ENCODE assay signal across 1 cellular context in the genomic region with DNA sequence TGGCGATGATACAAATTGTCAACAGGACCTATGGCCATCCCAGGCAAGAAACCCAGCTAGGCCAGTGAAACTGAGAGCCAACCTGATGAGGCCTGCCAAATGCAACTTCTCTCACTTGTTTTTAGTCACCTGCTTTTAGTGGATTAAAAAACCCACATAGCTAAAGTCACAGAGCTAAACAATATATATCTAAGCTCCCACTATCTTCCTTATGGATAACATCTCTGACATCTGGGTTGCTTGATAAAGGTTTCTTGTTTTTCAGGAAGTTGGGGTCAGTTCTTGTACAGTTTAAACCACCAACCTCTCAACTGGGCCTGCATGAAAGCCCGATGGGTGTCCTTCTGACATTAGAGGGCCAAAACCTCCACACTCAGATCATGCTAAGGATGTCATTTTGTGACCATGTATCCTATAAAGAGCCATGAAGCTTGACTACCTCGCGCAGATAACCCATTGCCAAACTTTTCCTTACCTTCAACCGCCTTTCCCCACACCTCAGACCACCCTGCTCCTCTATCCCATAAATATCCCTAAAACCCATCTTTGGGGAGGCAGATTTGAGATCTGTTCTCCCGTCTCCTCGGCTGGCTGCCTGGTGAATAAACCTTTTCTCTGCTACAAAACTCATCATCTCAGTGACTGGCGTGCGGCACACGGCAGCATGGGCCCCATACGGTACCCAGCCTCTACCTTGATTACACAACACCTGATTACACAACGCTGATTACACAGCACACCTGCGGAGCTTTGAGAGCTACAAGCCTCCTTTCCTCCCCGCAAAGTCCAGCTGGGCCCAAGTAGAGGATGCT.
A peak's percentile ranks its signal among the peaks of the same experiment; 100 is the strongest.
TF ChIP-seq lines count a peak whose summit lies in the region.

No MANE protein-coding gene starts in this region.

TF ChIP-seq in K562, 482 proteins besides CTCF, POLR2A, EP300 and RAD21 (continued from another document and continues in another):
- TF ChIP-seq XRCC4 (IDR thresholded peaks at IDR 0.05; ENCODE audit: extremely low read depth, insufficient read depth, insufficient read length) (no peak), ATF1 (CRISPR knock-in tag; IDR thresholded peaks at IDR 0.05) (no peak), ATF1 (tag; IDR thresholded peaks at IDR 0.05) (no peak), POLR2AphosphoS5 (IDR thresholded peaks at IDR 0.05; ENCODE audit: control insufficient read depth, insufficient read depth, low read depth, low read length) (no peak), KAT7 (CRISPR knock-in tag; IDR thresholded peaks at IDR 0.05; ENCODE audit: borderline replicate concordance) (no peak), LARP7 (IDR thresholded peaks at IDR 0.05) (peak; percentile 34; the same call in 1 of the 2 replicates), HDGF (IDR thresholded peaks at IDR 0.05) (peak; percentile 95; the same call in 1 of the 2 replicates), RB1 (IDR thresholded peaks at IDR 0.05; ENCODE audit: low read depth) (no peak), NONO (IDR thresholded peaks at IDR 0.05; ENCODE audit: low read depth in 2 of 2, low read length in 1 of 2) (peak in 1 of 2 experiments; percentile 57; a peak in 1 of 4 replicates), CHD4 (IDR thresholded peaks at IDR 0.05; ENCODE audit: insufficient read depth, insufficient replicate concordance, low read depth, low read length, poor library complexity, severe bottlenecking) (no peak), SMARCC2 (IDR thresholded peaks at IDR 0.05; ENCODE audit: low read depth) (peak; percentile 75; the same call in 1 of the 2 replicates), SNIP1 (IDR thresholded peaks at IDR 0.05; ENCODE audit: low read depth) (no peak), BRD9 (IDR thresholded peaks at IDR 0.05; ENCODE audit: low read depth, partially characterized antibody) (no peak), MAFF (IDR thresholded peaks at IDR 0.05; ENCODE audit: low read length) (no peak), CEBPB (tag; IDR thresholded peaks at IDR 0.05) (peak; percentile 98), FOXP1 (CRISPR knock-in tag; IDR thresholded peaks at IDR 0.05) (no peak), ZFP30 (CRISPR knock-in tag; IDR thresholded peaks at IDR 0.05; ENCODE audit: borderline replicate concordance) (no peak), NFYB (IDR thresholded peaks at IDR 0.05; ENCODE audit: extremely low read depth, insufficient read length) (no peak), ZSCAN32 (CRISPR knock-in tag; IDR thresholded peaks at IDR 0.05) (no peak), ZNF695 (CRISPR knock-in tag; IDR thresholded peaks at IDR 0.05) (no peak; the same call in 1 of the 2 replicates), SLC30A9 (CRISPR knock-in tag; IDR thresholded peaks at IDR 0.05) (no peak), CHD1 (IDR thresholded peaks at IDR 0.05; ENCODE audit: low read length) (peak; percentile 64), ZNF146 (CRISPR knock-in tag; IDR thresholded peaks at IDR 0.05; ENCODE audit: unreplicated experiment) (no peak), ZNF766 (CRISPR knock-in tag; conservative IDR thresholded peaks at IDR 0.05) (peak; percentile 94)
- TF ChIP-seq, protein P1, sequence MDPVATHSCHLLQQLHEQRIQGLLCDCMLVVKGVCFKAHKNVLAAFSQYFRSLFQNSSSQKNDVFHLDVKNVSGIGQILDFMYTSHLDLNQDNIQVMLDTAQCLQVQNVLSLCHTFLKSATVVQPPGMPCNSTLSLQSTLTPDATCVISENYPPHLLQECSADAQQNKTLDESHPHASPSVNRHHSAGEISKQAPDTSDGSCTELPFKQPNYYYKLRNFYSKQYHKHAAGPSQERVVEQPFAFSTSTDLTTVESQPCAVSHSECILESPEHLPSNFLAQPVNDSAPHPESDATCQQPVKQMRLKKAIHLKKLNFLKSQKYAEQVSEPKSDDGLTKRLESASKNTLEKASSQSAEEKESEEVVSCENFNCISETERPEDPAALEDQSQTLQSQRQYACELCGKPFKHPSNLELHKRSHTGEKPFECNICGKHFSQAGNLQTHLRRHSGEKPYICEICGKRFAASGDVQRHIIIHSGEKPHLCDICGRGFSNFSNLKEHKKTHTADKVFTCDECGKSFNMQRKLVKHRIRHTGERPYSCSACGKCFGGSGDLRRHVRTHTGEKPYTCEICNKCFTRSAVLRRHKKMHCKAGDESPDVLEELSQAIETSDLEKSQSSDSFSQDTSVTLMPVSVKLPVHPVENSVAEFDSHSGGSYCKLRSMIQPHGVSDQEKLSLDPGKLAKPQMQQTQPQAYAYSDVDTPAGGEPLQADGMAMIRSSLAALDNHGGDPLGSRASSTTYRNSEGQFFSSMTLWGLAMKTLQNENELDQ (CRISPR knock-in tag; IDR thresholded peaks at IDR 0.05; ENCODE audit: borderline replicate concordance), result no peak
- TF ChIP-seq, protein P2, sequence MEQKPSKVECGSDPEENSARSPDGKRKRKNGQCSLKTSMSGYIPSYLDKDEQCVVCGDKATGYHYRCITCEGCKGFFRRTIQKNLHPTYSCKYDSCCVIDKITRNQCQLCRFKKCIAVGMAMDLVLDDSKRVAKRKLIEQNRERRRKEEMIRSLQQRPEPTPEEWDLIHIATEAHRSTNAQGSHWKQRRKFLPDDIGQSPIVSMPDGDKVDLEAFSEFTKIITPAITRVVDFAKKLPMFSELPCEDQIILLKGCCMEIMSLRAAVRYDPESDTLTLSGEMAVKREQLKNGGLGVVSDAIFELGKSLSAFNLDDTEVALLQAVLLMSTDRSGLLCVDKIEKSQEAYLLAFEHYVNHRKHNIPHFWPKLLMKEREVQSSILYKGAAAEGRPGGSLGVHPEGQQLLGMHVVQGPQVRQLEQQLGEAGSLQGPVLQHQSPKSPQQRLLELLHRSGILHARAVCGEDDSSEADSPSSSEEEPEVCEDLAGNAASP (IDR thresholded peaks at IDR 0.05), result no peak
- TF ChIP-seq, protein P3, sequence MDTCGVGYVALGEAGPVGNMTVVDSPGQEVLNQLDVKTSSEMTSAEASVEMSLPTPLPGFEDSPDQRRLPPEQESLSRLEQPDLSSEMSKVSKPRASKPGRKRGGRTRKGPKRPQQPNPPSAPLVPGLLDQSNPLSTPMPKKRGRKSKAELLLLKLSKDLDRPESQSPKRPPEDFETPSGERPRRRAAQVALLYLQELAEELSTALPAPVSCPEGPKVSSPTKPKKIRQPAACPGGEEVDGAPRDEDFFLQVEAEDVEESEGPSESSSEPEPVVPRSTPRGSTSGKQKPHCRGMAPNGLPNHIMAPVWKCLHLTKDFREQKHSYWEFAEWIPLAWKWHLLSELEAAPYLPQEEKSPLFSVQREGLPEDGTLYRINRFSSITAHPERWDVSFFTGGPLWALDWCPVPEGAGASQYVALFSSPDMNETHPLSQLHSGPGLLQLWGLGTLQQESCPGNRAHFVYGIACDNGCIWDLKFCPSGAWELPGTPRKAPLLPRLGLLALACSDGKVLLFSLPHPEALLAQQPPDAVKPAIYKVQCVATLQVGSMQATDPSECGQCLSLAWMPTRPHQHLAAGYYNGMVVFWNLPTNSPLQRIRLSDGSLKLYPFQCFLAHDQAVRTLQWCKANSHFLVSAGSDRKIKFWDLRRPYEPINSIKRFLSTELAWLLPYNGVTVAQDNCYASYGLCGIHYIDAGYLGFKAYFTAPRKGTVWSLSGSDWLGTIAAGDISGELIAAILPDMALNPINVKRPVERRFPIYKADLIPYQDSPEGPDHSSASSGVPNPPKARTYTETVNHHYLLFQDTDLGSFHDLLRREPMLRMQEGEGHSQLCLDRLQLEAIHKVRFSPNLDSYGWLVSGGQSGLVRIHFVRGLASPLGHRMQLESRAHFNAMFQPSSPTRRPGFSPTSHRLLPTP (IDR thresholded peaks at IDR 0.05; ENCODE audit: borderline replicate concordance, extremely low read depth, insufficient read length), result no peak
- TF ChIP-seq, protein P4, sequence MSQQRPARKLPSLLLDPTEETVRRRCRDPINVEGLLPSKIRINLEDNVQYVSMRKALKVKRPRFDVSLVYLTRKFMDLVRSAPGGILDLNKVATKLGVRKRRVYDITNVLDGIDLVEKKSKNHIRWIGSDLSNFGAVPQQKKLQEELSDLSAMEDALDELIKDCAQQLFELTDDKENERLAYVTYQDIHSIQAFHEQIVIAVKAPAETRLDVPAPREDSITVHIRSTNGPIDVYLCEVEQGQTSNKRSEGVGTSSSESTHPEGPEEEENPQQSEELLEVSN (IDR thresholded peaks at IDR 0.05; ENCODE audit: borderline replicate concordance in 1 of 2, extremely low read depth in 1 of 2, insufficient read depth in 1 of 2, insufficient read length in 1 of 2, low read depth in 1 of 2, low read length in 1 of 2, poor library complexity in 1 of 2, severe bottlenecking in 1 of 2), result peak in 1 of 2 experiments; percentile 24
- TF ChIP-seq, protein P5, sequence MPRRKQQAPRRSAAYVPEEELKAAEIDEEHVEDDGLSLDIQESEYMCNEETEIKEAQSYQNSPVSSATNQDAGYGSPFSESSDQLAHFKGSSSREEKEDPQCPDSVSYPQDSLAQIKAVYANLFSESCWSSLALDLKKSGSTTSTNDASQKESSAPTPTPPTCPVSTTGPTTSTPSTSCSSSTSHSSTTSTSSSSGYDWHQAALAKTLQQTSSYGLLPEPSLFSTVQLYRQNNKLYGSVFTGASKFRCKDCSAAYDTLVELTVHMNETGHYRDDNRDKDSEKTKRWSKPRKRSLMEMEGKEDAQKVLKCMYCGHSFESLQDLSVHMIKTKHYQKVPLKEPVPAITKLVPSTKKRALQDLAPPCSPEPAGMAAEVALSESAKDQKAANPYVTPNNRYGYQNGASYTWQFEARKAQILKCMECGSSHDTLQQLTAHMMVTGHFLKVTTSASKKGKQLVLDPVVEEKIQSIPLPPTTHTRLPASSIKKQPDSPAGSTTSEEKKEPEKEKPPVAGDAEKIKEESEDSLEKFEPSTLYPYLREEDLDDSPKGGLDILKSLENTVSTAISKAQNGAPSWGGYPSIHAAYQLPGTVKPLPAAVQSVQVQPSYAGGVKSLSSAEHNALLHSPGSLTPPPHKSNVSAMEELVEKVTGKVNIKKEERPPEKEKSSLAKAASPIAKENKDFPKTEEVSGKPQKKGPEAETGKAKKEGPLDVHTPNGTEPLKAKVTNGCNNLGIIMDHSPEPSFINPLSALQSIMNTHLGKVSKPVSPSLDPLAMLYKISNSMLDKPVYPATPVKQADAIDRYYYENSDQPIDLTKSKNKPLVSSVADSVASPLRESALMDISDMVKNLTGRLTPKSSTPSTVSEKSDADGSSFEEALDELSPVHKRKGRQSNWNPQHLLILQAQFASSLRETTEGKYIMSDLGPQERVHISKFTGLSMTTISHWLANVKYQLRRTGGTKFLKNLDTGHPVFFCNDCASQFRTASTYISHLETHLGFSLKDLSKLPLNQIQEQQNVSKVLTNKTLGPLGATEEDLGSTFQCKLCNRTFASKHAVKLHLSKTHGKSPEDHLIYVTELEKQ (CRISPR knock-in tag; IDR thresholded peaks at IDR 0.05), result no peak
- TF ChIP-seq, protein P6, sequence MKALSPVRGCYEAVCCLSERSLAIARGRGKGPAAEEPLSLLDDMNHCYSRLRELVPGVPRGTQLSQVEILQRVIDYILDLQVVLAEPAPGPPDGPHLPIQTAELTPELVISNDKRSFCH (CRISPR knock-in tag; IDR thresholded peaks at IDR 0.05), result no peak
- TF ChIP-seq, protein P6 (tag; IDR thresholded peaks at IDR 0.05), result no peak
- TF ChIP-seq, protein P7, sequence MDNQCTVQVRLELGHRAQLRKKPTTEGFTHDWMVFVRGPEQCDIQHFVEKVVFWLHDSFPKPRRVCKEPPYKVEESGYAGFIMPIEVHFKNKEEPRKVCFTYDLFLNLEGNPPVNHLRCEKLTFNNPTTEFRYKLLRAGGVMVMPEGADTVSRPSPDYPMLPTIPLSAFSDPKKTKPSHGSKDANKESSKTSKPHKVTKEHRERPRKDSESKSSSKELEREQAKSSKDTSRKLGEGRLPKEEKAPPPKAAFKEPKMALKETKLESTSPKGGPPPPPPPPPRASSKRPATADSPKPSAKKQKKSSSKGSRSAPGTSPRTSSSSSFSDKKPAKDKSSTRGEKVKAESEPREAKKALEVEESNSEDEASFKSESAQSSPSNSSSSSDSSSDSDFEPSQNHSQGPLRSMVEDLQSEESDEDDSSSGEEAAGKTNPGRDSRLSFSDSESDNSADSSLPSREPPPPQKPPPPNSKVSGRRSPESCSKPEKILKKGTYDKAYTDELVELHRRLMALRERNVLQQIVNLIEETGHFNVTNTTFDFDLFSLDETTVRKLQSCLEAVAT (IDR thresholded peaks at IDR 0.05), result peak in 1 of 2 experiments; percentile 94; a peak in 3 of 4 replicates
- TF ChIP-seq, protein P8, sequence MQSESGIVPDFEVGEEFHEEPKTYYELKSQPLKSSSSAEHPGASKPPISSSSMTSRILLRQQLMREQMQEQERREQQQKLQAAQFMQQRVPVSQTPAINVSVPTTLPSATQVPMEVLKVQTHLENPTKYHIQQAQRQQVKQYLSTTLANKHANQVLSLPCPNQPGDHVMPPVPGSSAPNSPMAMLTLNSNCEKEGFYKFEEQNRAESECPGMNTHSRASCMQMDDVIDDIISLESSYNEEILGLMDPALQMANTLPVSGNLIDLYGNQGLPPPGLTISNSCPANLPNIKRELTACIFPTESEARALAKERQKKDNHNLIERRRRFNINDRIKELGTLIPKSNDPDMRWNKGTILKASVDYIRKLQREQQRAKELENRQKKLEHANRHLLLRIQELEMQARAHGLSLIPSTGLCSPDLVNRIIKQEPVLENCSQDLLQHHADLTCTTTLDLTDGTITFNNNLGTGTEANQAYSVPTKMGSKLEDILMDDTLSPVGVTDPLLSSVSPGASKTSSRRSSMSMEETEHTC (IDR thresholded peaks at IDR 0.05), result no peak; the same call in 1 of the 2 replicates
- TF ChIP-seq, protein P9, sequence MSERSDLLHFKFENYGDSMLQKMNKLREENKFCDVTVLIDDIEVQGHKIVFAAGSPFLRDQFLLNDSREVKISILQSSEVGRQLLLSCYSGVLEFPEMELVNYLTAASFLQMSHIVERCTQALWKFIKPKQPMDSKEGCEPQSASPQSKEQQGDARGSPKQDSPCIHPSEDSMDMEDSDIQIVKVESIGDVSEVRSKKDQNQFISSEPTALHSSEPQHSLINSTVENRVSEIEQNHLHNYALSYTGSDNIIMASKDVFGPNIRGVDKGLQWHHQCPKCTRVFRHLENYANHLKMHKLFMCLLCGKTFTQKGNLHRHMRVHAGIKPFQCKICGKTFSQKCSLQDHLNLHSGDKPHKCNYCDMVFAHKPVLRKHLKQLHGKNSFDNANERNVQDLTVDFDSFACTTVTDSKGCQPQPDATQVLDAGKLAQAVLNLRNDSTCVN (CRISPR knock-in tag; IDR thresholded peaks at IDR 0.05), result no peak
- TF ChIP-seq, protein P10, sequence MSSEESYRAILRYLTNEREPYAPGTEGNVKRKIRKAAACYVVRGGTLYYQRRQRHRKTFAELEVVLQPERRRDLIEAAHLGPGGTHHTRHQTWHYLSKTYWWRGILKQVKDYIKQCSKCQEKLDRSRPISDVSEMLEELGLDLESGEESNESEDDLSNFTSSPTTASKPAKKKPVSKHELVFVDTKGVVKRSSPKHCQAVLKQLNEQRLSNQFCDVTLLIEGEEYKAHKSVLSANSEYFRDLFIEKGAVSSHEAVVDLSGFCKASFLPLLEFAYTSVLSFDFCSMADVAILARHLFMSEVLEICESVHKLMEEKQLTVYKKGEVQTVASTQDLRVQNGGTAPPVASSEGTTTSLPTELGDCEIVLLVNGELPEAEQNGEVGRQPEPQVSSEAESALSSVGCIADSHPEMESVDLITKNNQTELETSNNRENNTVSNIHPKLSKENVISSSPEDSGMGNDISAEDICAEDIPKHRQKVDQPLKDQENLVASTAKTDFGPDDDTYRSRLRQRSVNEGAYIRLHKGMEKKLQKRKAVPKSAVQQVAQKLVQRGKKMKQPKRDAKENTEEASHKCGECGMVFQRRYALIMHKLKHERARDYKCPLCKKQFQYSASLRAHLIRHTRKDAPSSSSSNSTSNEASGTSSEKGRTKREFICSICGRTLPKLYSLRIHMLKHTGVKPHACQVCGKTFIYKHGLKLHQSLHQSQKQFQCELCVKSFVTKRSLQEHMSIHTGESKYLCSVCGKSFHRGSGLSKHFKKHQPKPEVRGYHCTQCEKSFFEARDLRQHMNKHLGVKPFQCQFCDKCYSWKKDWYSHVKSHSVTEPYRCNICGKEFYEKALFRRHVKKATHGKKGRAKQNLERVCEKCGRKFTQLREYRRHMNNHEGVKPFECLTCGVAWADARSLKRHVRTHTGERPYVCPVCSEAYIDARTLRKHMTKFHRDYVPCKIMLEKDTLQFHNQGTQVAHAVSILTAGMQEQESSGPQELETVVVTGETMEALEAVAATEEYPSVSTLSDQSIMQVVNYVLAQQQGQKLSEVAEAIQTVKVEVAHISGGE (CRISPR knock-in tag; IDR thresholded peaks at IDR 0.05), result no peak
